15 cellular contexts compared by ENCODE assay signal in the genomic region with DNA sequence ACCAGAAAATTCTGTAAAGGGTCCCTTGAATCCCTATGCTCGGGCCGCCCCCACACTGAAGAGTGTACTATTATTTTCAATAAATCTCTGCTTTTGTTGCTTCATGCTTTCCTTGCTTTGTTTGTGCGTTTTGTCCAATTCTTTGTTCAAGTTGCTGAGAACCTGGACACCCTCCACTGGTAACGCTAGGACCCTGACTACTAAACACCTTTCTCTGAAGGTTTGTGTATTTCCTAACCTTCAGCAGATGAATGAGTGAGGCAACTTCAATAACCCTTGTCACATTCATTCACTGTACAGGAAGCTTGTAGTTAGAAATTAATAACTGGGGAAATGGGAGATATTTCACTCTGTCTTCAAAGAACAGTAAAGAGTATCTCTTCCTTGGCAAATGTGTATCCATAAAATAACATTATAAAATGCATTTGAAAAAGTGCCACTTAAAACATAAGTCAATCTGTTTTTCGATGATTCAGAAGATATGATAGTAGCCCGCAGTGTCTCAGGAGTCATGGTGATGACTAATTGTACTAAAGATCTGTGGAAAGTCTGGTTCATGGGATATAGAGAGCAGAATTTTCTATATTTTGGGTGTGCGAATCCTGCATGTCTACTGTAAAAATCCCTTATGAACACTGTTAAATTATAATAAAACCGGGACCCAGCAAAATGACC. TPM values are rescaled to one million over a fixed set of nuclear protein-coding genes. Genes with fewer than 3 reads are reported as not detected.
DNase-seq lines count a peak whose midpoint lies in the region; ATAC-seq and TF ChIP-seq lines count a peak whose summit lies in the region.
"Had no signal": no experiment of that assay in that cellular context is flagged by ENCODE, and none has a peak within 500 bp of the region (broad histone marks: within the 10 kb centered on the region; RNA-seq: fewer than 3 reads in every experiment).

No MANE protein-coding gene starts in this region.

- DNase-seq in GM23338 (ENCODE audit: low spot score): no peak
- DNase-seq in activated naive CD8-positive, alpha-beta T cell treated with anti-CD3 and anti-CD28 coated beads for 36 hours: no peak
- DNase-seq in foreskin keratinocyte: peak in 1 of 2 donors; percentile 62
- DNase-seq in Right ventricle myocardium inferior (ENCODE audit: missing footprints): no peak
- no peak for DNase-seq in activated CD4-positive, alpha-beta memory T cell treated with anti-CD3 and anti-CD28 coated beads, Interleukin-2, amount 10 ng/mL, durations not matched to agents 7 days and 5 days
- DNase-seq: dorsolateral prefrontal cortex; hypothalamus; NCI-H1048; NCI-H524 treated with DMSO at 0.1 percent for 48 hours; SIG-M5; stimulated activated CD4-positive, alpha-beta T cell treated with anti-CD3 and anti-CD28 coated beads, Interleukin-15, amount 100 ng/mL, for 24 hours had no signal

- no peak overlapping the region; the same call in 1 of the 2 replicates for H3K4me3 ChIP-seq in ACC112 (ENCODE audit: low read depth, low read length)
- H3K4me3 ChIP-seq in GM23338: no peak overlapping the region
- H3K4me3 ChIP-seq: BLaER1 treated with 17β-estradiol and CSF1 and Interleukin-3, amounts not matched to agents 10 nM and 100 nM; dorsolateral prefrontal cortex had no signal

- H3K27me3 ChIP-seq in ACC112 (ENCODE audit: insufficient read depth, low read length) (no peaks in the 10 kb centered on the region), GM23338 (ENCODE audit: insufficient read depth) (no peaks in the 10 kb centered on the region), foreskin keratinocyte (no peaks in the 10 kb centered on the region)
- H3K27me3 ChIP-seq: BLaER1 treated with 17β-estradiol and CSF1 and Interleukin-3, amounts not matched to agents 10 nM and 100 nM had no signal

- H3K27ac ChIP-seq in ACC112 (ENCODE audit: low read depth, low read length) (peak overlapping the region; percentile 51), GM23338 (ENCODE audit: low read depth) (no peak overlapping the region), foreskin keratinocyte (no peak overlapping the region)
- H3K27ac ChIP-seq: BLaER1 treated with 17β-estradiol and CSF1 and Interleukin-3, amounts not matched to agents 10 nM and 100 nM; dorsolateral prefrontal cortex had no signal

- H3K36me3 Mint-ChIP-seq in GM23338 (ENCODE audit: low read depth): no peaks in the 10 kb centered on the region
- no peaks in the 10 kb centered on the region for H3K36me3 Mint-ChIP-seq in activated naive CD8-positive, alpha-beta T cell treated with anti-CD3 and anti-CD28 coated beads for 36 hours
- H3K36me3 Mint-ChIP-seq in activated CD4-positive, alpha-beta memory T cell treated with anti-CD3 and anti-CD28 coated beads, Interleukin-2, amount 10 ng/mL, durations not matched to agents 7 days and 5 days (ENCODE audit: low read depth): no peaks in the 10 kb centered on the region

- H3K27ac Mint-ChIP-seq in GM23338: no peak overlapping the region
- H3K27ac Mint-ChIP-seq in activated naive CD8-positive, alpha-beta T cell treated with anti-CD3 and anti-CD28 coated beads for 36 hours: peak overlapping the region; percentile 25
- H3K27ac Mint-ChIP-seq in activated CD4-positive, alpha-beta memory T cell treated with anti-CD3 and anti-CD28 coated beads, Interleukin-2, amount 10 ng/mL, durations not matched to agents 7 days and 5 days: no peak overlapping the region

- intact Hi-C loops in Right ventricle myocardium inferior (cut with DNase I): no loop called here

- no peaks in the 10 kb centered on the region for H3K9me3 Mint-ChIP-seq in GM23338
- H3K9me3 Mint-ChIP-seq in activated naive CD8-positive, alpha-beta T cell treated with anti-CD3 and anti-CD28 coated beads for 36 hours: peaks cover 3% of the 10 kb centered on the region
- H3K9me3 Mint-ChIP-seq in activated CD4-positive, alpha-beta memory T cell treated with anti-CD3 and anti-CD28 coated beads, Interleukin-2, amount 10 ng/mL, durations not matched to agents 7 days and 5 days: peaks cover 6% of the 10 kb centered on the region

- TF ChIP-seq CTCF in GM23338 (conservative IDR thresholded peaks at IDR 0.05; ENCODE audit: low read depth in 2 of 2) (no peak), foreskin keratinocyte (conservative IDR thresholded peaks at IDR 0.05) (no peak)

- H2AFZ ChIP-seq in ACC112 (ENCODE audit: low read length, unreplicated experiment) (no peak overlapping the region), GM23338 (peak overlapping the region; percentile 69)

- no peaks in the 10 kb centered on the region for H3K9me2 ChIP-seq in GM23338 (ENCODE audit: insufficient read depth)

- H3K4me1 ChIP-seq in ACC112 (ENCODE audit: control insufficient read depth, insufficient read depth, low read length, unreplicated experiment): peaks cover 25% of the 10 kb centered on the region
- no peaks in the 10 kb centered on the region for H3K4me1 ChIP-seq in GM23338 (ENCODE audit: insufficient read depth)
- H3K4me1 ChIP-seq in foreskin keratinocyte: peaks cover 20% of the 10 kb centered on the region

- H3K4me3 Mint-ChIP-seq in GM23338: no peak overlapping the region
- H3K4me3 Mint-ChIP-seq in activated naive CD8-positive, alpha-beta T cell treated with anti-CD3 and anti-CD28 coated beads for 36 hours: no peak overlapping the region
- no peak overlapping the region for H3K4me3 Mint-ChIP-seq in activated CD4-positive, alpha-beta memory T cell treated with anti-CD3 and anti-CD28 coated beads, Interleukin-2, amount 10 ng/mL, durations not matched to agents 7 days and 5 days

- H3K36me3 ChIP-seq in ACC112 (ENCODE audit: insufficient read depth, low read length) (no peaks in the 10 kb centered on the region), GM23338 (ENCODE audit: insufficient read depth) (no peaks in the 10 kb centered on the region)
- H3K36me3 ChIP-seq: BLaER1 treated with 17β-estradiol and CSF1 and Interleukin-3, amounts not matched to agents 10 nM and 100 nM had no signal

- no peaks in the 10 kb centered on the region for H3F3A ChIP-seq in GM23338 (replicated peaks; ENCODE audit: low read depth)

- POLR2A ChIA-PET in activated CD4-positive, alpha-beta memory T cell treated with anti-CD3 and anti-CD28 coated beads, Interleukin-2, amount 10 ng/mL, durations not matched to agents 7 days and 5 days (lab: Charles Lee): no interaction called here

- H3K4me1 Mint-ChIP-seq in GM23338: peaks cover 4% of the 10 kb centered on the region; the same call in 2 of the 3 replicates
- peaks cover 12% of the 10 kb centered on the region for H3K4me1 Mint-ChIP-seq in activated naive CD8-positive, alpha-beta T cell treated with anti-CD3 and anti-CD28 coated beads for 36 hours
- H3K4me1 Mint-ChIP-seq in activated CD4-positive, alpha-beta memory T cell treated with anti-CD3 and anti-CD28 coated beads, Interleukin-2, amount 10 ng/mL, durations not matched to agents 7 days and 5 days: peaks cover 4% of the 10 kb centered on the region

- no peaks in the 10 kb centered on the region for H3K27me3 Mint-ChIP-seq in GM23338 (ENCODE audit: insufficient read depth, low read depth, poor library complexity)
- H3K27me3 Mint-ChIP-seq in activated naive CD8-positive, alpha-beta T cell treated with anti-CD3 and anti-CD28 coated beads for 36 hours: peaks cover 6% of the 10 kb centered on the region
- no peaks in the 10 kb centered on the region for H3K27me3 Mint-ChIP-seq in activated CD4-positive, alpha-beta memory T cell treated with anti-CD3 and anti-CD28 coated beads, Interleukin-2, amount 10 ng/mL, durations not matched to agents 7 days and 5 days

- H4K20me1 ChIP-seq in GM23338 (replicated peaks; ENCODE audit: insufficient read depth): no peaks in the 10 kb centered on the region
- H4K20me1 ChIP-seq: BLaER1 treated with 17β-estradiol and CSF1 and Interleukin-3, amounts not matched to agents 10 nM and 100 nM had no signal

- CTCF ChIA-PET in activated CD4-positive, alpha-beta memory T cell treated with anti-CD3 and anti-CD28 coated beads, Interleukin-2, amount 10 ng/mL, durations not matched to agents 7 days and 5 days (lab: Charles Lee): no interaction called here

- H3K4me2 ChIP-seq in GM23338: no peak overlapping the region
- H3K4me2 ChIP-seq: BLaER1 treated with 17β-estradiol and CSF1 and Interleukin-3, amounts not matched to agents 10 nM and 100 nM had no signal

- H3K79me2 ChIP-seq in ACC112 (ENCODE audit: control insufficient read depth, insufficient read depth, low read length, unreplicated experiment) (no peaks in the 10 kb centered on the region), GM23338 (replicated peaks; ENCODE audit: insufficient read depth) (no peaks in the 10 kb centered on the region)

- ATAC-seq in GM23338 (no peak), foreskin keratinocyte (peak; percentile 94), Right ventricle myocardium inferior (no peak), HG02623 (IDR thresholded peaks at IDR 0.05; ENCODE audit: unreplicated experiment) (no peak), GM19395 (IDR thresholded peaks at IDR 0.05; ENCODE audit: unreplicated experiment) (no peak)

TF ChIP-seq in GM23338, 12 proteins besides CTCF, POLR2A, EP300 and RAD21 (continues in another document):
- TF ChIP-seq CREB1 (CRISPR knock-in tag; IDR thresholded peaks at IDR 0.05; ENCODE audit: low read depth) (no peak), ZNF331 (CRISPR knock-in tag; IDR thresholded peaks at IDR 0.05; ENCODE audit: low read depth) (no peak), JUNB (IDR thresholded peaks at IDR 0.05; ENCODE audit: unreplicated experiment) (no peak), ZNF114 (CRISPR knock-in tag; IDR thresholded peaks at IDR 0.05) (no peak), POLR2AphosphoS5 (IDR thresholded peaks at IDR 0.05; ENCODE audit: low read depth) (no peak), STAT1 (IDR thresholded peaks at IDR 0.05; ENCODE audit: unreplicated experiment) (no peak)
- TF ChIP-seq, protein P1, sequence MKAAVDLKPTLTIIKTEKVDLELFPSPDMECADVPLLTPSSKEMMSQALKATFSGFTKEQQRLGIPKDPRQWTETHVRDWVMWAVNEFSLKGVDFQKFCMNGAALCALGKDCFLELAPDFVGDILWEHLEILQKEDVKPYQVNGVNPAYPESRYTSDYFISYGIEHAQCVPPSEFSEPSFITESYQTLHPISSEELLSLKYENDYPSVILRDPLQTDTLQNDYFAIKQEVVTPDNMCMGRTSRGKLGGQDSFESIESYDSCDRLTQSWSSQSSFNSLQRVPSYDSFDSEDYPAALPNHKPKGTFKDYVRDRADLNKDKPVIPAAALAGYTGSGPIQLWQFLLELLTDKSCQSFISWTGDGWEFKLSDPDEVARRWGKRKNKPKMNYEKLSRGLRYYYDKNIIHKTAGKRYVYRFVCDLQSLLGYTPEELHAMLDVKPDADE (IDR thresholded peaks at IDR 0.05): no peak

RNA-seq across cellular contexts. Expression of a gene that starts 43.2 kb away (rescaled TPM):
- total RNA-seq in GM23338 (2014; rRNA removed; shearing (Covaris generic)): 3.7 and 6.1 TPM in 2 replicates
- polyA plus RNA-seq in GM23338 (2016; fragmentation: Nextera tagmentation; extraction: Ambion mirVana): 5.0 TPM in 2 replicates
- total RNA-seq in activated naive CD8-positive, alpha-beta T cell treated with anti-CD3 and anti-CD28 coated beads for 36 hours: 10 to 100 TPM; 82.5 to 84.6 TPM
- total RNA-seq in foreskin keratinocyte: 8.7 and 14.0 TPM in 2 replicates
- polyA plus RNA-seq in foreskin keratinocyte: 9.8 and 11.8 TPM in 2 replicates
- 156 TPM for total RNA-seq in Right ventricle myocardium inferior
- total RNA-seq in activated CD4-positive, alpha-beta memory T cell treated with anti-CD3 and anti-CD28 coated beads, Interleukin-2, amount 10 ng/mL, durations not matched to agents 7 days and 5 days: 10 to 100 TPM; 83.7 to 87.0 TPM
